ENCODE assay signal across 17 cellular contexts in the genomic region with DNA sequence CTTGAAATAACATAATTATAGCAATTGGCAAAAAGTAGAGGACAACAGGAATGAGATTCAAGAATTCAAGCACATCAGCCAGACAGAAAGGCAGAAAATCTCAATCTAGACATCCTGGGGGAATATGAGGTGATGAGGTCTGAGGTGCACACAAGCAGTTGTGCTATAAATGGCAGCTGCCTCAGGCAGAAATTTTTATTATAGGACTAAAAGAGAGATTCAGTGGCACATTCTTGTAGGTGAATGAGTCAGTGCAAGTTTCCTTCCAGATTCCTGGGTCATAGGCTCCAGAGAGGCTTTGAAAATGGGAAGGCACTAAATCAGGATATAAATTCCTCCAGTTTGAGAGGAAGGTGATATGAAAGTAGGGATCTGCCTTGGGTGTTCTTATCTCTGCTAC.
"Had no signal": no experiment of that assay in that cellular context is flagged by ENCODE, and none has a peak within 500 bp of the region (broad histone marks: within the 10 kb centered on the region; RNA-seq: fewer than 3 reads in every experiment).

No MANE protein-coding gene starts in this region.

- DNase-seq: effector memory CD4-positive, alpha-beta T cell; kidney glomerular epithelial cell; mammary epithelial cell; mucosa of descending colon; naive thymus-derived CD8-positive, alpha-beta T cell; posterior cingulate gyrus; small intestine; stimulated activated CD4-positive, alpha-beta T cell treated with anti-CD3 and anti-CD28 coated beads, Interleukin-12 subunit alpha, Interleukin-12 subunit beta, amount 100 ng/mL, for 4 hours; stimulated activated naive CD8-positive, alpha-beta T cell treated with anti-CD3 and anti-CD28 coated beads, Interleukin-15, Interleukin-2, amounts not matched to agents 100 U/mL and 50 U/mL, for 24 hours; tibial artery; upper lobe of right lung had no signal

- H3K36me3 ChIP-seq: esophagus muscularis mucosa, gastroesophageal sphincter, right atrium auricular region, suprapubic skin, tibial artery, upper lobe of right lung, vagina had no signal

- H3K4me3 ChIP-seq: esophagus muscularis mucosa, gastroesophageal sphincter, mucosa of descending colon, right atrium auricular region, suprapubic skin, tibial artery, upper lobe of right lung, vagina had no signal

- H3K4me1 ChIP-seq: esophagus muscularis mucosa, gastroesophageal sphincter, right atrium auricular region, suprapubic skin, upper lobe of right lung, vagina had no signal

- H3K27me3 ChIP-seq: esophagus muscularis mucosa, gastroesophageal sphincter, right atrium auricular region, suprapubic skin, tibial artery, upper lobe of right lung, vagina had no signal

- H3K27ac ChIP-seq: epithelial cell of prostate, esophagus muscularis mucosa, gastroesophageal sphincter, right atrium auricular region, suprapubic skin, tibial artery, upper lobe of right lung, vagina had no signal
